8 cellular contexts compared by ENCODE assay signal in the genomic region with DNA sequence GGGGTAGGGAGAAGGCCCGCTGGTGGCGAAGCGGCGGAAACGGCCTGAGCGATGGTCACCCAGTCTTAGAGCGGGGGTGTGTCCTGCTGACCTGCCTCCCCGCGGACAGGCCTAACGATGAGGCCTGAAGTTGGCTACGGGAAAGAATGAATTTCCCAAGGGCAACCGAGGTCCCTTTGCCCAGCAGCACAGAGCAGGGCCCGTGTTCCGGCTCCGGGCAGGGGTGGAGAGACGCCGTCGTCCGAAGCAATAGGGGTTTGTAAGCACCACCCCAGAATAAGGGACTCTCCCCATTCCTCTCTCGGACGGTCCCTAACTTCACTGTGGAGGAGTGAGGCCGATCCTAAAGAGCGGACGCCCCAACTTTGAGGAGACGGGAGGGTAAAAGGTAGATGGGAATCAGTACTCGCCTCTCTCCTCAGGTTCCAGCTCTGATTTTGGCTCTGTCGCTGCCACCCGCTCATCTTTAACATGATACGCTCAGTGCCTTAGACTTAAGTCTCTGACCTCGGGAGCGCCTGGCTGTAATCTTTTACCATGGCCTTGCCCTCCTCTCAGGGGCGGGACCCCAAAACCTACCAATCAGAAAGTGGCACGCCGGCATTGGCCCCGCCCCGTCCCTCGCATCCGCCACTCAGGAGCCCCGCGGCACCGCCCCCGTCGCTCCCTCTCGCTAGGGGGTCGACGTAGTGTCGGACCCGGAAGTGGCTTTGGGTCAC. TPM values are rescaled to one million over a fixed set of nuclear protein-coding genes. Genes with fewer than 3 reads are reported as not detected.
DNase-seq lines count a peak whose midpoint lies in the region; ATAC-seq and TF ChIP-seq lines count a peak whose summit lies in the region.

A gene with protein sequence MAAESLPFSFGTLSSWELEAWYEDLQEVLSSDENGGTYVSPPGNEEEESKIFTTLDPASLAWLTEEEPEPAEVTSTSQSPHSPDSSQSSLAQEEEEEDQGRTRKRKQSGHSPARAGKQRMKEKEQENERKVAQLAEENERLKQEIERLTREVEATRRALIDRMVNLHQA (minus strand): TSS at position 507 of the 719 bp plus-strand sequence. CDS start 3,108 bp downstream, outside the sequence.

- H3K27ac Mint-ChIP-seq in activated T-helper 17 cell treated with anti-CD3 and anti-CD28 coated beads, Interleukin-2, amount 50 U/mL, for 72 hours: peak within 1 kb of the TSS; percentile 97
- peak within 1 kb of the TSS; percentile 99 for H3K27ac Mint-ChIP-seq in natural killer cell

- H3K9me3 Mint-ChIP-seq in activated T-helper 17 cell treated with anti-CD3 and anti-CD28 coated beads, Interleukin-2, amount 50 U/mL, for 72 hours: no peaks in the 10 kb centered on the region
- no peaks in the 10 kb centered on the region for H3K9me3 Mint-ChIP-seq in natural killer cell

- no peaks in the 10 kb centered on the region for H3K27me3 Mint-ChIP-seq in activated T-helper 17 cell treated with anti-CD3 and anti-CD28 coated beads, Interleukin-2, amount 50 U/mL, for 72 hours
- no peaks in the 10 kb centered on the region for H3K27me3 Mint-ChIP-seq in natural killer cell (ENCODE audit: low read depth in 2 of 2)

- CTCF ChIA-PET in RWPE1 (lab: Yijun Ruan, JAX): no interaction called here

- DNase-seq in ELF-1 (ENCODE audit: low read depth, low spot score): peak; percentile 99
- peak; percentile 95 for DNase-seq in H4 (ENCODE audit: low spot score)
- DNase-seq in LoVo (ENCODE audit: low spot score): peak; percentile 100
- peak; percentile 97 for DNase-seq in RWPE1 (ENCODE audit: low spot score)
- peak; percentile 95 to 99 for DNase-seq in fibroblast of lung (ENCODE audit: low read depth in 2 of 2)
- DNase-seq in natural killer cell: peak; percentile 99
- peak; percentile 98 to 100 (median 98) for DNase-seq in stimulated activated naive CD4-positive, alpha-beta T cell (lab: John Stamatoyannopoulos, UW)

- peaks cover 34% of the 10 kb centered on the region for H3K4me1 ChIP-seq in fibroblast of lung (ENCODE audit: control insufficient read depth, extremely low read depth, insufficient read depth, low read length)

- no peak within 1 kb of the TSS for H2AFZ ChIP-seq in fibroblast of lung (ENCODE audit: low read length)

- TF ChIP-seq CTCF in RWPE1 (conservative IDR thresholded peaks at IDR 0.05; ENCODE audit: low read depth) (no peak), fibroblast of lung (conservative IDR thresholded peaks at IDR 0.05 in 1 of 2, IDR thresholded peaks at IDR 0.05 in 1 of 2; ENCODE audit: low read depth in 1 of 2, low read length in 2 of 2) (no peak), natural killer cell (IDR thresholded peaks at IDR 0.05) (no peak)

- intact Hi-C loops in natural killer cell (cut with micrococcal nuclease): loop anchor here (1.0 to 5.0 kb wide), 3 partner anchors 41 to 232 kb away; a partner anchor contains a TSS

- peak within 1 kb of the TSS; percentile 81 for H3K4me3 Mint-ChIP-seq in activated T-helper 17 cell treated with anti-CD3 and anti-CD28 coated beads, Interleukin-2, amount 50 U/mL, for 72 hours
- H3K4me3 Mint-ChIP-seq in natural killer cell: peak within 1 kb of the TSS; percentile 97

- peaks cover 19% of the 10 kb centered on the region for H3K36me3 ChIP-seq in fibroblast of lung (ENCODE audit: control insufficient read depth, insufficient read depth, low read length)

- H3K36me3 Mint-ChIP-seq in activated T-helper 17 cell treated with anti-CD3 and anti-CD28 coated beads, Interleukin-2, amount 50 U/mL, for 72 hours (ENCODE audit: low read depth): peaks cover 91% of the 10 kb centered on the region
- H3K36me3 Mint-ChIP-seq in natural killer cell: peaks cover 7% of the 10 kb centered on the region

- H3K4me3 ChIP-seq in fibroblast of lung (replicated peaks in 1 of 4; ENCODE audit: control extremely low read depth in 1 of 4, insufficient read depth in 1 of 4, low read depth in 3 of 4, low read length in 4 of 4): peak within 1 kb of the TSS; percentile 73 to 99 (median 84)

- peaks cover 3% of the 10 kb centered on the region for H4K20me1 ChIP-seq in fibroblast of lung (ENCODE audit: control insufficient read depth, extremely low read depth, insufficient read depth, low read length)

- H3K4me2 ChIP-seq in fibroblast of lung (ENCODE audit: extremely low read depth, insufficient read depth, low read length): peak within 1 kb of the TSS; percentile 99

- no peaks in the 10 kb centered on the region for H3K9me3 ChIP-seq in fibroblast of lung (ENCODE audit: control insufficient read depth, insufficient read depth, low read depth, low read length)

- no peaks in the 10 kb centered on the region for H3K27me3 ChIP-seq in fibroblast of lung (ENCODE audit: control insufficient read depth, insufficient read depth, low read length)

- POLR2A ChIA-PET in RWPE1 (lab: Yijun Ruan, JAX; ENCODE audit: low non-redundant PET): interaction anchor here (1.0 kb wide), 2 partner anchors 8 to 11 kb away, joined by 3 read pairs; no protein-coding TSS in a partner anchor

- peaks cover 31% of the 10 kb centered on the region for H3K4me1 Mint-ChIP-seq in activated T-helper 17 cell treated with anti-CD3 and anti-CD28 coated beads, Interleukin-2, amount 50 U/mL, for 72 hours
- peaks cover 37 to 78% of the 10 kb centered on the region in 2 donors for H3K4me1 Mint-ChIP-seq in natural killer cell

- peak; percentile 83 for ATAC-seq in activated T-helper 17 cell treated with anti-CD3 and anti-CD28 coated beads, Interleukin-2, amount 50 U/mL, for 72 hours (replicated peaks)
- ATAC-seq in natural killer cell: peak; percentile 71 to 91 (median 78)

- peak within 1 kb of the TSS; percentile 94 for H3K9ac ChIP-seq in fibroblast of lung (ENCODE audit: insufficient read depth, low read length)

- peaks cover 57% of the 10 kb centered on the region for H3K79me2 ChIP-seq in fibroblast of lung (ENCODE audit: control insufficient read depth, insufficient read depth, low read length)

- H3K27ac ChIP-seq in RWPE1: peak within 1 kb of the TSS; percentile 98
- peak within 1 kb of the TSS; percentile 98 for H3K27ac ChIP-seq in fibroblast of lung (ENCODE audit: insufficient read depth, low read length)

RNA-seq across cellular contexts. Expression of the gene that starts here (rescaled TPM):
- 43.2 and 50.1 TPM in 2 replicates for total RNA-seq in H4 (2014; rRNA removed; shearing (Covaris generic))
- 10 to 100 TPM; 14.2 to 25.3 TPM for total RNA-seq in activated T-helper 17 cell treated with anti-CD3 and anti-CD28 coated beads, Interleukin-2, amount 50 U/mL, for 72 hours
- 249 and 265 TPM in 2 replicates for total RNA-seq in fibroblast of lung
- polyA plus RNA-seq in fibroblast of lung: 32.5 and 57.8 TPM in 2 replicates
- polyA plus RNA-seq in fibroblast of lung (2012): 28.2 and 52.6 TPM in 2 replicates
- 7.6 and 13.9 TPM in 2 replicates for polyA minus RNA-seq in fibroblast of lung (ENCODE audit: low replicate concordance)
- total RNA-seq in natural killer cell: 100 to 1,000 TPM; 117 to 318 (median 182) TPM

Comparison
In these comparisons a context has a peak if more than half of its experiments do, and no peak if none do; other contexts are left out.
1. Peak in every context shown above with its lines: DNase-seq, ATAC-seq, H3K4me3 ChIP-seq and H3K27ac ChIP-seq.